Comparison of ENCODE assay signal across 8 cellular contexts in genomic region chr18:908631-909621, GRCh38. TPM values are rescaled to one million over a fixed set of nuclear protein-coding genes. Genes with fewer than 3 reads are reported as not detected.
DNase-seq lines count a peak whose midpoint lies in the region; ATAC-seq and TF ChIP-seq lines count a peak whose summit lies in the region.

No MANE protein-coding gene starts in this region.

- H3K27me3 ChIP-seq in cardiac muscle cell (peaks cover 100% of the 10 kb centered on the region), BE2C (no peaks in the 10 kb centered on the region)

- H3K36me3 Mint-ChIP-seq in type B pancreatic cell = no peaks in the 10 kb centered on the region

- H3K4me1 Mint-ChIP-seq in type B pancreatic cell (ENCODE audit: unreplicated experiment) = peaks cover 5% of the 10 kb centered on the region

- no peak for ATAC-seq in HG03342 (IDR thresholded peaks at IDR 0.05; ENCODE audit: unreplicated experiment)

- H3K4me1 ChIP-seq in cardiac muscle cell (ENCODE audit: low read depth) (peaks cover 6% of the 10 kb centered on the region), BE2C (no peaks in the 10 kb centered on the region)

- DNase-seq in cardiac muscle cell (ENCODE audit: low read depth in 1 of 2, low spot score in 1 of 2) (no peak), cardiac septum (ENCODE audit: low spot score) (no peak), left kidney (ENCODE audit: low read depth, low spot score) (peak; percentile 58), type B pancreatic cell (ENCODE audit: extremely low spot score, unreplicated experiment) (no peak), NOMO-1 treated with DMSO at 0.1 percent for 48 hours (lab: John Stamatoyannopoulos, UW; ENCODE audit: unreplicated experiment) (no peak), BE2C (no peak)
- peak; percentile 17 to 21 for DNase-seq in activated T-cell treated with anti-CD3 and anti-CD28 coated beads, Interleukin-2, amount 50 U/mL, for 48 hours

- no peaks in the 10 kb centered on the region for H3K36me3 ChIP-seq in cardiac muscle cell
- peaks cover 9% of the 10 kb centered on the region; the same call in 1 of the 2 replicates for H3K36me3 ChIP-seq in BE2C

- peak overlapping the region; percentile 81 for H3K4me3 Mint-ChIP-seq in type B pancreatic cell

- H3K9me3 Mint-ChIP-seq in type B pancreatic cell = no peaks in the 10 kb centered on the region

- intact Hi-C loops in cardiac septum (cut with DNase I) = no loop called here

- H3K27ac ChIP-seq in cardiac muscle cell = no peak overlapping the region

- H3K27me3 Mint-ChIP-seq in type B pancreatic cell = peaks cover 93% of the 10 kb centered on the region

- H3K4me3 ChIP-seq in cardiac muscle cell (peak overlapping the region; percentile 12), BE2C (ENCODE audit: low read depth, low read length) (no peak overlapping the region)

- TF ChIP-seq CTCF in cardiac muscle cell (IDR thresholded peaks at IDR 0.05; ENCODE audit: low read depth, low read length) (no peak), type B pancreatic cell (conservative IDR thresholded peaks at IDR 0.05) (no peak), BE2C (IDR thresholded peaks at IDR 0.05; ENCODE audit: low read depth, low read length) (no peak)

- peak overlapping the region; percentile 47 for H3K27ac Mint-ChIP-seq in type B pancreatic cell

- no peaks in the 10 kb centered on the region for H3K9me3 ChIP-seq in cardiac muscle cell (ENCODE audit: low read depth)
- H3K9me3 ChIP-seq in BE2C = no peaks in the 10 kb centered on the region

RNA-seq across cellular contexts. Expression of gene ADCYAP1, which starts 4.3 kb away (rescaled TPM):
- total RNA-seq in cardiac muscle cell (0.04 TPM in 1 of 2 replicates, not detected in the other), cardiac septum (0.22 TPM), type B pancreatic cell (ENCODE audit: low replicate concordance) (0.34 and 1.2 TPM in 2 replicates)
- polyA plus RNA-seq in cardiac muscle cell = not detected in 2 replicates
- 30.1 TPM for polyA plus RNA-seq in BE2C (2012; ENCODE audit: insufficient read depth, insufficient read length, low read depth)

Comparison
In these comparisons a context has a peak if more than half of its experiments do, and no peak if none do; other contexts are left out.
1. DNase-seq: peak in activated T-cell treated with anti-CD3 and anti-CD28 coated beads, Interleukin-2, amount 50 U/mL, for 48 hours (2 of 2) and left kidney (single experiment); none in cardiac muscle cell (0 of 2), cardiac septum (single experiment), type B pancreatic cell (single experiment), NOMO-1 treated with DMSO at 0.1 percent for 48 hours (single experiment) and BE2C (single experiment).